8 cellular contexts compared by ENCODE assay signal in genomic region chr6:32666420-32667300, GRCh38. TPM values are rescaled to one million over a fixed set of nuclear protein-coding genes. Genes with fewer than 3 reads are reported as not detected.
DNase-seq lines count a peak whose midpoint lies in the region; ATAC-seq and TF ChIP-seq lines count a peak whose summit lies in the region.

Gene HLA-DQB1 (minus strand): TSS chr6:32666657. CDS start chr6:32666607, 50 bp downstream.

- no peaks in the 10 kb centered on the region for H3K36me3 Mint-ChIP-seq in brain

- DNase-seq in CD1c-positive myeloid dendritic cell (ENCODE audit: extremely low spot score): peak; percentile 92
- DNase-seq in left colon: peak; percentile 27 to 32
- DNase-seq in stimulated activated CD8-positive, alpha-beta memory T cell treated with anti-CD3 and anti-CD28 coated beads, Interleukin-12 subunit alpha, Interleukin-12 subunit beta, amount 100 ng/mL, for 1 hour (ENCODE audit: low read depth): peak; percentile 29
- no peak for DNase-seq in UCSD-AML1 (lab: John Stamatoyannopoulos, UW; ENCODE audit: unreplicated experiment)

- no peaks in the 10 kb centered on the region for H3K9me2 ChIP-seq in SU-DHL-6 (replicated peaks; ENCODE audit: insufficient read depth, low read length)

- H2AFZ ChIP-seq in SU-DHL-6 (ENCODE audit: low read depth, low read length, severe bottlenecking): no peak within 1 kb of the TSS

- H3K27ac ChIP-seq in SU-DHL-6 (ENCODE audit: low read depth, low read length): peak within 1 kb of the TSS; percentile 82

- no peaks in the 10 kb centered on the region for H3K9me3 ChIP-seq in SU-DHL-6 (ENCODE audit: insufficient read depth, low read length)

- TF ChIP-seq CTCF in SU-DHL-6 (IDR thresholded peaks at IDR 0.05; ENCODE audit: insufficient read depth, low read length, poor library complexity, severe bottlenecking) (no peak), brain (conservative IDR thresholded peaks at IDR 0.05) (no peak)

- peaks cover 50% of the 10 kb centered on the region for H3K27me3 Mint-ChIP-seq in brain

- peak within 1 kb of the TSS; percentile 78 for H3K4me2 ChIP-seq in SU-DHL-6 (ENCODE audit: low read depth, low read length, poor library complexity, severe bottlenecking)

- intact Hi-C loops in left colon (cut with DNase I, micrococcal nuclease): no loop called here

- peak within 1 kb of the TSS; percentile 68 for H3K4me3 ChIP-seq in SU-DHL-6 (ENCODE audit: insufficient read depth, low read length, poor library complexity, severe bottlenecking)

- H3K4me1 Mint-ChIP-seq in brain: no peaks in the 10 kb centered on the region

- H3K4me3 Mint-ChIP-seq in brain: peak within 1 kb of the TSS; percentile 61 to 85 (median 77)

- H4K20me1 ChIP-seq in SU-DHL-6 (ENCODE audit: low read depth, low read length): no peaks in the 10 kb centered on the region

- peaks cover 6% of the 10 kb centered on the region for H3K79me2 ChIP-seq in SU-DHL-6 (ENCODE audit: insufficient read depth, low read length)

- peaks cover 0 to 4% (median 0%) of the 10 kb centered on the region in 5 experiments for H3K9me3 Mint-ChIP-seq in brain

- H3K27ac Mint-ChIP-seq in brain: peak within 1 kb of the TSS in 2 of 5 experiments; percentile 23 to 43

- no peaks in the 10 kb centered on the region for H3K27me3 ChIP-seq in SU-DHL-6 (ENCODE audit: low read length)

- no peaks in the 10 kb centered on the region for H3K36me3 ChIP-seq in SU-DHL-6 (ENCODE audit: low read length)

- H3K9ac ChIP-seq in SU-DHL-6 (ENCODE audit: low read length): peak within 1 kb of the TSS; percentile 68

- ATAC-seq in GM18907 (IDR thresholded peaks at IDR 0.05; ENCODE audit: unreplicated experiment): peak; percentile 63
- peak; percentile 70 for ATAC-seq in HG03159 (IDR thresholded peaks at IDR 0.05; ENCODE audit: unreplicated experiment)
- ATAC-seq in left colon: peak; percentile 76

- H3F3A ChIP-seq in SU-DHL-6 (ENCODE audit: insufficient read depth): peaks cover 15% of the 10 kb centered on the region

RNA-seq across cellular contexts. Expression of gene HLA-DQB1, which starts in this region (rescaled TPM):
- polyA plus RNA-seq in brain (ENCODE audit: insufficient read depth, low read depth, low replicate concordance): 1.4 TPM
- 10 to 100 TPM in 1 of 2 donors, 1 to 10 TPM in 1; 6.6 to 39.3 TPM for total RNA-seq in left colon
